In genomic region chr17:57044976-57045867, GRCh38 we compare ENCODE assay signal across 8 cellular contexts. TPM values are rescaled to one million over a fixed set of nuclear protein-coding genes. Genes with fewer than 3 reads are reported as not detected.
A peak's percentile ranks its signal among the peaks of the same experiment; 100 is the strongest.
DNase-seq lines count a peak whose midpoint lies in the region; ATAC-seq and TF ChIP-seq lines count a peak whose summit lies in the region.

No MANE protein-coding gene starts in this region.

- H3K27ac ChIP-seq in coronary artery: peak overlapping the region in 1 of 2 donors; percentile 74

- TF ChIP-seq CTCF in AG04449 (IDR thresholded peaks at IDR 0.05; ENCODE audit: insufficient read depth, low read length, missing control alignments): no peak
- no peak for TF ChIP-seq CTCF in coronary artery (IDR thresholded peaks at IDR 0.05)

- peak overlapping the region; percentile 70 to 88 (median 80) for H3K4me3 Mint-ChIP-seq in naive thymus-derived CD8-positive, alpha-beta T cell

- no peak overlapping the region for H3K27ac Mint-ChIP-seq in naive thymus-derived CD8-positive, alpha-beta T cell

- CTCF ChIA-PET in AG04449 (lab: Yijun Ruan, JAX): interaction anchor here (1.0 to 1.6 kb wide), 3 partner anchors 11 to 40 kb away, joined by 3 to 6 read pairs (median 4); partner anchors contain the start of gene AKAP1

- ATAC-seq in GM21529 (IDR thresholded peaks at IDR 0.05; ENCODE audit: unreplicated experiment): peak; percentile 29
- no peak for ATAC-seq in naive thymus-derived CD8-positive, alpha-beta T cell

- H3K27me3 Mint-ChIP-seq in naive thymus-derived CD8-positive, alpha-beta T cell: peaks cover 27 to 77% (median 49%) of the 10 kb centered on the region in 5 donors

- POLR2A ChIA-PET in AG04449 (lab: Yijun Ruan, JAX): no interaction called here
- POLR2A ChIA-PET in naive thymus-derived CD8-positive, alpha-beta T cell (lab: Charles Lee): no interaction called here

- H3K4me3 ChIP-seq in AG04449 (ENCODE audit: low read depth, low read length) (peak overlapping the region; percentile 8; the same call in 1 of the 2 replicates), coronary artery (peak overlapping the region; percentile 75)

- H3K4me1 Mint-ChIP-seq in naive thymus-derived CD8-positive, alpha-beta T cell: peaks cover 13 to 24% (median 19%) of the 10 kb centered on the region in 4 donors

- H3K36me3 Mint-ChIP-seq in naive thymus-derived CD8-positive, alpha-beta T cell: peaks cover 0 to 5% (median 4%) of the 10 kb centered on the region in 3 donors

- H3K9me3 Mint-ChIP-seq in naive thymus-derived CD8-positive, alpha-beta T cell: no peaks in the 10 kb centered on the region

- in situ Hi-C loops in ACHN (cut with HindIII; ENCODE audit: low pct_ligation_motif_present, low pct_unique_long_range_greater_than_20kb, low sequenced_read_pairs): no loop called here

- no peak for DNase-seq in AG04449 (ENCODE audit: low read depth, low spot score)
- DNase-seq in coronary artery (ENCODE audit: low spot score): no peak
- peak in 1 of 10 donors; percentile 2 for DNase-seq in naive thymus-derived CD8-positive, alpha-beta T cell
- no peak for DNase-seq in kidney glomerular epithelial cell (lab: John Stamatoyannopoulos, UW)
- no peak for DNase-seq in NOMO-1 treated with dmso at 0.1 percent for 144 hours (lab: John Stamatoyannopoulos, UW; ENCODE audit: unreplicated experiment)
- DNase-seq in DMS114 treated with DMSO at 0.1 percent for 48 hours (lab: John Stamatoyannopoulos, UW; ENCODE audit: unreplicated experiment): no peak
- no peak for DNase-seq in ACHN

RNA-seq across cellular contexts. Expression of gene AKAP1, which starts 39.8 kb away (rescaled TPM):
- total RNA-seq in naive thymus-derived CD8-positive, alpha-beta T cell: 10 to 100 TPM; 27.2 to 31.3 TPM
- polyA plus RNA-seq in naive thymus-derived CD8-positive, alpha-beta T cell: 10 to 100 TPM; 14.5 to 26.9 (median 19.4) TPM
